Comparison of ENCODE assay signal across 18 cellular contexts in genomic region chr3:34387831-34388564, GRCh38.
A peak's percentile ranks its signal among the peaks of the same experiment; 100 is the strongest.
DNase-seq lines count a peak whose midpoint lies in the region; ATAC-seq and TF ChIP-seq lines count a peak whose summit lies in the region.
"Had no signal": no experiment of that assay in that cellular context is flagged by ENCODE, and none has a peak within 500 bp of the region (broad histone marks: within the 10 kb centered on the region; RNA-seq: fewer than 3 reads in every experiment).

No MANE protein-coding gene starts in this region.

- no peak overlapping the region for H3K4me3 Mint-ChIP-seq in GM23338
- H3K4me3 Mint-ChIP-seq: CD14-positive monocyte had no signal

- no peak overlapping the region for H3K27ac Mint-ChIP-seq in GM23338

- no peaks in the 10 kb centered on the region for H3K36me3 Mint-ChIP-seq in GM23338 (ENCODE audit: low read depth)
- H3K36me3 Mint-ChIP-seq: CD14-positive monocyte had no signal

- H3K9me3 ChIP-seq in PC-3 (ENCODE audit: low read length): peaks cover under 1% of the 10 kb centered on the region; the same call in 1 of the 2 replicates
- H3K9me3 ChIP-seq: body of pancreas, transverse colon had no signal

- CTCF ChIA-PET in PC-3 (lab: Charles Lee): no interaction called here

- no peaks in the 10 kb centered on the region; the same call in 2 of the 3 replicates for H3K9me3 Mint-ChIP-seq in GM23338

- no peaks in the 10 kb centered on the region for H4K20me1 ChIP-seq in GM23338 (replicated peaks; ENCODE audit: insufficient read depth)
- H4K20me1 ChIP-seq in PC-3 (ENCODE audit: low read length): no peaks in the 10 kb centered on the region

- ATAC-seq in GM23338 (peak; percentile 86), PC-3 (no peak), GM19467 (IDR thresholded peaks at IDR 0.05; ENCODE audit: unreplicated experiment) (no peak), HG03135 (IDR thresholded peaks at IDR 0.05; ENCODE audit: unreplicated experiment) (no peak), SK-N-SH treated with all-trans-retinoic acid at 6 μM for 48 hours (no peak)
- ATAC-seq: body of pancreas, foreskin keratinocyte, GM12878 had no signal

- H3K4me1 ChIP-seq in GM23338 (ENCODE audit: insufficient read depth) (no peaks in the 10 kb centered on the region), PC-3 (ENCODE audit: insufficient read depth, low read length) (no peaks in the 10 kb centered on the region)
- H3K4me1 ChIP-seq: body of pancreas, foreskin keratinocyte had no signal

- H3K4me1 Mint-ChIP-seq in GM23338: peaks cover 6% of the 10 kb centered on the region; the same call in 1 of the 3 replicates

- no peak overlapping the region for H3K9ac ChIP-seq in PC-3 (ENCODE audit: low read length)

- DNase-seq in GM23338 (ENCODE audit: low spot score): peak; percentile 56
- DNase-seq in PC-3: peak; percentile 6
- peak in 40 of 42 donors; percentile 7 to 80 (median 40) for DNase-seq in head of caudate nucleus
- peak; percentile 72 for DNase-seq in occipital lobe (lab: John Stamatoyannopoulos, UW)
- DNase-seq in MV-4-11 (lab: John Stamatoyannopoulos, UW): no peak
- DNase-seq: activated CD8-positive, alpha-beta memory T cell treated with anti-CD3 and anti-CD28 coated beads for 24 hours; activated gamma-delta T cell treated with Interleukin-2 at 50 U/mL for 16 hours; body of pancreas; effector memory CD4-positive, alpha-beta T cell; foreskin keratinocyte; stimulated activated CD4-positive, alpha-beta T cell treated with anti-CD3 and anti-CD28 coated beads, Interleukin-2, amount 100 ng/mL, for 48 hours; transverse colon had no signal

- BruUV-seq in PC-3 (replicated peaks; lab: Mats Ljungman, UMichigan): no TSS peak

- H3K4me2 ChIP-seq in GM23338 (no peak overlapping the region), PC-3 (ENCODE audit: low read length) (no peak overlapping the region)

- H3K36me3 ChIP-seq in GM23338 (ENCODE audit: insufficient read depth) (no peaks in the 10 kb centered on the region), PC-3 (ENCODE audit: low read depth, low read length) (no peaks in the 10 kb centered on the region)
- H3K36me3 ChIP-seq: transverse colon had no signal

- TF ChIP-seq CTCF in GM23338 (conservative IDR thresholded peaks at IDR 0.05; ENCODE audit: low read depth in 2 of 2) (peak; percentile 43 to 53), PC-3 (conservative IDR thresholded peaks at IDR 0.05; ENCODE audit: low read depth, low read length) (no peak; the same call in 1 of the 2 replicates)

- H3K79me2 ChIP-seq in GM23338 (replicated peaks; ENCODE audit: insufficient read depth) (no peaks in the 10 kb centered on the region), PC-3 (ENCODE audit: low read length) (no peaks in the 10 kb centered on the region)

- peaks cover 2% of the 10 kb centered on the region for H3K27me3 Mint-ChIP-seq in GM23338 (ENCODE audit: insufficient read depth, low read depth, poor library complexity)

- H3F3A ChIP-seq in GM23338 (replicated peaks; ENCODE audit: low read depth): no peaks in the 10 kb centered on the region
- H3F3A ChIP-seq in PC-3 (ENCODE audit: low read length, unreplicated experiment): no peaks in the 10 kb centered on the region

- peak overlapping the region; percentile 11; the same call in 1 of the 2 replicates for H2AFZ ChIP-seq in GM23338
- H2AFZ ChIP-seq in PC-3 (ENCODE audit: low read length): no peak overlapping the region

- H3K9me2 ChIP-seq in GM23338 (ENCODE audit: insufficient read depth) (no peaks in the 10 kb centered on the region), PC-3 (replicated peaks; ENCODE audit: low read length) (no peaks in the 10 kb centered on the region)

- POLR2A ChIA-PET in PC-3 (lab: Charles Lee; ENCODE audit: unreplicated experiment): no interaction called here

- no peaks in the 10 kb centered on the region for H3K27me3 ChIP-seq in GM23338 (ENCODE audit: insufficient read depth)
- no peaks in the 10 kb centered on the region for H3K27me3 ChIP-seq in PC-3 (ENCODE audit: low read length)
- H3K27me3 ChIP-seq: body of pancreas, foreskin keratinocyte, transverse colon had no signal

- H3K27ac ChIP-seq in GM23338 (ENCODE audit: low read depth): no peak overlapping the region
- H3K27ac ChIP-seq in PC-3 (ENCODE audit: low read length): no peak overlapping the region
- H3K27ac ChIP-seq: body of pancreas, foreskin keratinocyte, SK-N-MC, transverse colon had no signal

- intact Hi-C loops in PC-3 (cut with micrococcal nuclease) (no loop called here), head of caudate nucleus (cut with DNase I) (no loop called here)

- no peak overlapping the region for H3K4me3 ChIP-seq in GM23338
- no peak overlapping the region for H3K4me3 ChIP-seq in PC-3 (ENCODE audit: low read length)
- H3K4me3 ChIP-seq: body of pancreas, GM12878, SK-N-MC, transverse colon had no signal

TF ChIP-seq in GM23338, 12 proteins besides CTCF, POLR2A, EP300 and RAD21 (continues in another document):
- no peak for TF ChIP-seq ZNF331 (CRISPR knock-in tag; IDR thresholded peaks at IDR 0.05; ENCODE audit: low read depth)

TF ChIP-seq in SK-N-SH treated with all-trans-retinoic acid at 6 μM for 48 hours, 23 proteins besides CTCF, POLR2A, EP300 and RAD21:
- TF ChIP-seq TSHZ2 (CRISPR knock-in tag; IDR thresholded peaks at IDR 0.05): no peak
- no peak for TF ChIP-seq POU6F1 (CRISPR knock-in tag; IDR thresholded peaks at IDR 0.05; ENCODE audit: borderline replicate concordance, low read depth)
- TF ChIP-seq TCF4 (CRISPR knock-in tag; IDR thresholded peaks at IDR 0.05; ENCODE audit: borderline replicate concordance): no peak
- TF ChIP-seq GLIS3 (CRISPR knock-in tag; IDR thresholded peaks at IDR 0.05): no peak
- TF ChIP-seq ESRRG (CRISPR knock-in tag; IDR thresholded peaks at IDR 0.05): no peak
- no peak for TF ChIP-seq ISL1 (CRISPR knock-in tag; IDR thresholded peaks at IDR 0.05)
- no peak for TF ChIP-seq SNAI2 (CRISPR knock-in tag; IDR thresholded peaks at IDR 0.05)
- no peak for TF ChIP-seq ZFP3 (CRISPR knock-in tag; IDR thresholded peaks at IDR 0.05)
